ENCODE assay signal across 28 cellular contexts in the genomic region with DNA sequence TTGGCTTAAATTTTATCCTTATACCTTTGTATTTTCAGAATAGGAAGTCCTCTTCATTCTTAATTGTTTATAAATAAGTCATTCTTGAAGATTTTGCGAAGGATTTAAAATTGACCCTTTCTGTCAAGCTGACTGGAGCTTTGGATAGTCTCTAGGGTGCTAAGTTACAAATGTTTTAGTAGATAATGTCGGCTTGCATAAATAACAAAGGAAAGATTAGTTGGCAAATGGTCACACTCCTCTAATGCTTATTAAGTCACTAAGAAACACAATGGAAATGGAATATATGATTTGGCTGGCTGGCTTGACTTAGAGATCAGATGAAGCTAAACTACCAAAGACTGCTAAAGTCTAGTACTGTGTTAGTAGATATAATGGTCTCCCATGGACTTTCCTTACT. TPM values are rescaled to one million over a fixed set of nuclear protein-coding genes. Genes with fewer than 3 reads are reported as not detected.
"Had no signal": no experiment of that assay in that cellular context is flagged by ENCODE, and none has a peak within 500 bp of the region (broad histone marks: within the 10 kb centered on the region; RNA-seq: fewer than 3 reads in every experiment).

No MANE protein-coding gene starts in this region.

- H3K27me3 Mint-ChIP-seq: activated CD4-positive, alpha-beta memory T cell treated with anti-CD3 and anti-CD28 coated beads for 36 hours; activated naive CD4-positive, alpha-beta T cell treated with anti-CD3 and anti-CD28 coated beads, Interleukin-2, amount 50 U/mL, for 24 hours had no signal

- H3K9me3 Mint-ChIP-seq: activated CD4-positive, alpha-beta memory T cell treated with anti-CD3 and anti-CD28 coated beads for 36 hours; activated naive CD4-positive, alpha-beta T cell treated with anti-CD3 and anti-CD28 coated beads, Interleukin-2, amount 50 U/mL, for 24 hours; activated T-helper 2 cell treated with anti-CD3 and anti-CD28 coated beads, Interferon-gamma antibody, Interleukin-2, Interleukin-4, amounts not matched to agents 10 μg/mL and 5 μg/mL and 100 μg/mL, durations not matched to agents 14 hours and 24 hours and 36 hours; T-helper 1 cell treated with Interleukin-12 subunit alpha and Interleukin-12 subunit beta and Interleukin-4 antibody, amounts not matched to agents 30 μg/mL and 1 μg/mL, for 36 hours; T-helper 2 cell treated with Interferon-gamma antibody and Interleukin-4, amounts not matched to agents 5 μg/mL and 100 μg/mL, for 36 hours had no signal

- H3K27ac Mint-ChIP-seq: activated CD4-positive, alpha-beta memory T cell treated with anti-CD3 and anti-CD28 coated beads for 36 hours; activated naive CD4-positive, alpha-beta T cell treated with anti-CD3 and anti-CD28 coated beads, Interleukin-2, amount 50 U/mL, for 24 hours; activated T-helper 2 cell treated with anti-CD3 and anti-CD28 coated beads, Interferon-gamma antibody, Interleukin-2, Interleukin-4, amounts not matched to agents 10 μg/mL and 5 μg/mL and 100 μg/mL, durations not matched to agents 14 hours and 24 hours and 36 hours; T-helper 1 cell treated with Interleukin-12 subunit alpha and Interleukin-12 subunit beta and Interleukin-4 antibody, amounts not matched to agents 30 μg/mL and 1 μg/mL, for 36 hours; T-helper 2 cell treated with Interferon-gamma antibody and Interleukin-4, amounts not matched to agents 5 μg/mL and 100 μg/mL, for 36 hours had no signal

- H3K27ac ChIP-seq: brain microvascular endothelial cell, PC-9, RWPE1 had no signal

- H2AFZ ChIP-seq: PC-9 had no signal

- ATAC-seq: Right ventricle myocardium inferior had no signal

- H3K4me3 Mint-ChIP-seq: activated CD4-positive, alpha-beta memory T cell treated with anti-CD3 and anti-CD28 coated beads for 36 hours; activated naive CD4-positive, alpha-beta T cell treated with anti-CD3 and anti-CD28 coated beads, Interleukin-2, amount 50 U/mL, for 24 hours; T-helper 1 cell treated with Interleukin-12 subunit alpha and Interleukin-12 subunit beta and Interleukin-4 antibody, amounts not matched to agents 30 μg/mL and 1 μg/mL, for 36 hours; T-helper 2 cell treated with Interferon-gamma antibody and Interleukin-4, amounts not matched to agents 5 μg/mL and 100 μg/mL, for 36 hours had no signal

- H3K4me3 ChIP-seq: MG63, PC-9 had no signal

- H3K4me1 Mint-ChIP-seq: activated naive CD4-positive, alpha-beta T cell treated with anti-CD3 and anti-CD28 coated beads, Interleukin-2, amount 50 U/mL, for 24 hours had no signal

- H3K27me3 ChIP-seq: brain microvascular endothelial cell, MG63 had no signal

- DNase-seq: activated CD4-positive, alpha-beta memory T cell treated with anti-CD3 and anti-CD28 coated beads for 36 hours; activated CD4-positive, alpha-beta T cell treated with anti-CD3 and anti-CD28 coated beads for 4 hours; activated CD4-positive, alpha-beta T cell treated with anti-CD3 and anti-CD28 coated beads, Interleukin-2, amount 50 U/mL, for 1 hour; activated CD8-positive, alpha-beta memory T cell treated with anti-CD3 and anti-CD28 coated beads, Interleukin-2, amount 50 U/mL, for 4 hours; activated gamma-delta T cell; activated naive CD4-positive, alpha-beta T cell treated with Interleukin-2 at 50 U/mL for 16 hours; activated T-cell treated with anti-CD3 and anti-CD28 coated beads for 4 hours; activated T-cell treated with anti-CD3 and anti-CD28 coated beads, Interleukin-2, amount 50 U/mL, for 48 hours; anterior cingulate cortex; brain microvascular endothelial cell; central memory CD4-positive, alpha-beta T cell; Kasumi-1; MG63; NCI-H1048; NCI-H1105 treated with DMSO at 0.1 percent for 48 hours; NCI-H1436; NCI-H1694; NCI-H1930; NCI-H2081 treated with DMSO at 0.1 percent for 48 hours; NCI-H226; NCI-H524 treated with DMSO at 0.1 percent for 48 hours; PC-9 had no signal

- H3K9me3 ChIP-seq: MG63 had no signal

- H3K4me2 ChIP-seq: PC-9 had no signal

RNA-seq across cellular contexts. Expression of a gene that starts 54.8 kb away (rescaled TPM):
- total RNA-seq: PC-9, Right ventricle myocardium inferior had no signal
